In genomic region chr22:28821452-28821851, GRCh38 we compare ENCODE assay signal across 24 cellular contexts. TPM values are rescaled to one million over a fixed set of nuclear protein-coding genes. Genes with fewer than 3 reads are reported as not detected.
DNase-seq lines count a peak whose midpoint lies in the region; ATAC-seq and TF ChIP-seq lines count a peak whose summit lies in the region.
"Had no signal": no experiment of that assay in that cellular context is flagged by ENCODE, and none has a peak within 500 bp of the region (broad histone marks: within the 10 kb centered on the region; RNA-seq: fewer than 3 reads in every experiment).

No MANE protein-coding gene starts in this region.

- peak overlapping the region; percentile 79 to 99 (median 91); a peak in 21 of 22 replicates for H3K4me2 ChIP-seq in BLaER1 treated with 17β-estradiol and CSF1 and Interleukin-3, amounts not matched to agents 10 nM and 100 nM
- peak overlapping the region; percentile 47 for H3K4me2 ChIP-seq in parathyroid adenoma (ENCODE audit: low read length)

- POLR2A ChIA-PET in CD4-positive, alpha-beta T cell (lab: Charles Lee): interaction anchor here (1.5 to 2.9 kb wide), 3 partner anchors 10 to 22 kb away, joined by 4 to 42 read pairs (median 37); partner anchors contain the start of gene XBP1

- no peak overlapping the region for H3K4me3 Mint-ChIP-seq in CD4-positive, alpha-beta T cell
- H3K4me3 Mint-ChIP-seq in activated T-helper 1 cell treated with anti-CD3 and anti-CD28 coated beads, Interleukin-12 subunit alpha, Interleukin-12 subunit beta, Interleukin-2, Interleukin-4 antibody, amounts not matched to agents 30 ng/mL and 10 ng/mL and 1 ng/mL, durations not matched to agents 14 hours and 24 hours and 36 hours: no peak overlapping the region
- H3K4me3 Mint-ChIP-seq: activated T-cell treated with anti-CD3 and anti-CD28 coated beads, Interleukin-2, amount 50 U/mL, for 4 hours; nephron progenitor cell had no signal

- no peak overlapping the region for H3K4me3 ChIP-seq in BLaER1 treated with 17β-estradiol and CSF1 and Interleukin-3, amounts not matched to agents 10 nM and 100 nM
- no peak overlapping the region for H3K4me3 ChIP-seq in parathyroid adenoma (ENCODE audit: low read depth, low read length)
- H3K4me3 ChIP-seq: ascending aorta, Peyer's patch, SJCRH30, tibial artery had no signal

- H3K27ac Mint-ChIP-seq in CD4-positive, alpha-beta T cell: peak overlapping the region; percentile 24
- H3K27ac Mint-ChIP-seq in activated T-helper 1 cell treated with anti-CD3 and anti-CD28 coated beads, Interleukin-12 subunit alpha, Interleukin-12 subunit beta, Interleukin-2, Interleukin-4 antibody, amounts not matched to agents 30 ng/mL and 10 ng/mL and 1 ng/mL, durations not matched to agents 14 hours and 24 hours and 36 hours: peak overlapping the region; percentile 90
- H3K27ac Mint-ChIP-seq: nephron progenitor cell had no signal

- H3K36me3 ChIP-seq in BLaER1 treated with 17β-estradiol and CSF1 and Interleukin-3, amounts not matched to agents 10 nM and 100 nM: peaks cover 0 to 11% (median 0%) of the 10 kb centered on the region in 11 experiments; a peak in 2 of 22 replicates
- H3K36me3 ChIP-seq in parathyroid adenoma (ENCODE audit: control insufficient read depth, insufficient read depth, low read length): no peaks in the 10 kb centered on the region
- H3K36me3 ChIP-seq: Peyer's patch, SJCRH30 had no signal

- H3K9me3 ChIP-seq in BLaER1 treated with 17β-estradiol and CSF1 and Interleukin-3, amounts not matched to agents 10 nM and 100 nM (replicated peaks in 1 of 11): peaks cover 0 to 5% (median 1%) of the 10 kb centered on the region in 11 experiments; a peak in 6 of 22 replicates
- no peaks in the 10 kb centered on the region for H3K9me3 ChIP-seq in CD4-positive, alpha-beta T cell (ENCODE audit: control insufficient read depth, low read length)
- H3K9me3 ChIP-seq in parathyroid adenoma (ENCODE audit: control insufficient read depth, low read length): no peaks in the 10 kb centered on the region
- H3K9me3 ChIP-seq: ascending aorta, Peyer's patch, SJCRH30, tibial artery had no signal

- H3K79me2 ChIP-seq in parathyroid adenoma: no peaks in the 10 kb centered on the region

- intact Hi-C loops in CD4-positive, alpha-beta T cell (cut with DNase I, micrococcal nuclease): no loop called here
- intact Hi-C loops in activated T-helper 1 cell treated with anti-CD3 and anti-CD28 coated beads, Interleukin-12 subunit alpha, Interleukin-12 subunit beta, Interleukin-2, Interleukin-4 antibody, amounts not matched to agents 30 ng/mL and 10 ng/mL and 1 ng/mL, durations not matched to agents 14 hours and 24 hours and 36 hours (cut with micrococcal nuclease): no loop called here

- TF ChIP-seq CTCF in CD4-positive, alpha-beta T cell (IDR thresholded peaks at IDR 0.05): no peak
- TF ChIP-seq CTCF in parathyroid adenoma (IDR thresholded peaks at IDR 0.05): no peak

- H3K36me3 Mint-ChIP-seq in CD4-positive, alpha-beta T cell (ENCODE audit: low read depth): no peaks in the 10 kb centered on the region
- peaks cover 27% of the 10 kb centered on the region for H3K36me3 Mint-ChIP-seq in activated T-helper 1 cell treated with anti-CD3 and anti-CD28 coated beads, Interleukin-12 subunit alpha, Interleukin-12 subunit beta, Interleukin-2, Interleukin-4 antibody, amounts not matched to agents 30 ng/mL and 10 ng/mL and 1 ng/mL, durations not matched to agents 14 hours and 24 hours and 36 hours (ENCODE audit: low read depth)

- no peaks in the 10 kb centered on the region for H4K20me1 ChIP-seq in BLaER1 treated with 17β-estradiol and CSF1 and Interleukin-3, amounts not matched to agents 10 nM and 100 nM

- H3K27me3 ChIP-seq in BLaER1 treated with 17β-estradiol and CSF1 and Interleukin-3, amounts not matched to agents 10 nM and 100 nM: no peaks in the 10 kb centered on the region
- no peaks in the 10 kb centered on the region for H3K27me3 ChIP-seq in CD4-positive, alpha-beta T cell (ENCODE audit: control insufficient read depth, insufficient read depth, low read length)
- no peaks in the 10 kb centered on the region for H3K27me3 ChIP-seq in parathyroid adenoma (ENCODE audit: control insufficient read depth, insufficient read depth, low read length)
- H3K27me3 ChIP-seq: ascending aorta, Peyer's patch, SJCRH30, tibial artery had no signal

- peaks cover 73 to 80% (median 75%) of the 10 kb centered on the region in 10 experiments for H3K4me1 ChIP-seq in BLaER1 treated with 17β-estradiol and CSF1 and Interleukin-3, amounts not matched to agents 10 nM and 100 nM
- peaks cover 31% of the 10 kb centered on the region for H3K4me1 ChIP-seq in parathyroid adenoma

- H2AFZ ChIP-seq in parathyroid adenoma: no peak overlapping the region

- ATAC-seq in CD4-positive, alpha-beta T cell (ENCODE audit: poor library complexity): no peak
- no peak for ATAC-seq in HG03442 (IDR thresholded peaks at IDR 0.05; ENCODE audit: unreplicated experiment)
- ATAC-seq: activated T-cell treated with anti-CD3 and anti-CD28 coated beads, Interleukin-2, amount 50 U/mL, for 4 hours; HCT116 had no signal

- no peaks in the 10 kb centered on the region for H3K9me3 Mint-ChIP-seq in CD4-positive, alpha-beta T cell
- no peaks in the 10 kb centered on the region for H3K9me3 Mint-ChIP-seq in activated T-helper 1 cell treated with anti-CD3 and anti-CD28 coated beads, Interleukin-12 subunit alpha, Interleukin-12 subunit beta, Interleukin-2, Interleukin-4 antibody, amounts not matched to agents 30 ng/mL and 10 ng/mL and 1 ng/mL, durations not matched to agents 14 hours and 24 hours and 36 hours
- H3K9me3 Mint-ChIP-seq: activated T-cell treated with anti-CD3 and anti-CD28 coated beads, Interleukin-2, amount 50 U/mL, for 4 hours; nephron progenitor cell had no signal

- no peaks in the 10 kb centered on the region for H3K27me3 Mint-ChIP-seq in CD4-positive, alpha-beta T cell
- H3K27me3 Mint-ChIP-seq in activated T-helper 1 cell treated with anti-CD3 and anti-CD28 coated beads, Interleukin-12 subunit alpha, Interleukin-12 subunit beta, Interleukin-2, Interleukin-4 antibody, amounts not matched to agents 30 ng/mL and 10 ng/mL and 1 ng/mL, durations not matched to agents 14 hours and 24 hours and 36 hours (ENCODE audit: insufficient read depth): no peaks in the 10 kb centered on the region

- no peak for DNase-seq in CD4-positive, alpha-beta T cell
- DNase-seq in activated T-helper 1 cell treated with anti-CD3 and anti-CD28 coated beads, Interleukin-12 subunit alpha, Interleukin-12 subunit beta, Interleukin-2, Interleukin-4 antibody, amounts not matched to agents 30 ng/mL and 10 ng/mL and 1 ng/mL, durations not matched to agents 14 hours and 24 hours and 36 hours (ENCODE audit: low spot score): no peak
- no peak for DNase-seq in NCI-H2081 (lab: John Stamatoyannopoulos, UW)
- no peak for DNase-seq in NOMO-1 (lab: John Stamatoyannopoulos, UW; ENCODE audit: unreplicated experiment in 2 of 2)
- DNase-seq in NCI-H82 treated with DMSO at 0.1 percent for 48 hours (lab: John Stamatoyannopoulos, UW; ENCODE audit: unreplicated experiment): no peak
- DNase-seq: activated CD8-positive, alpha-beta memory T cell treated with anti-CD3 and anti-CD28 coated beads for 24 hours; activated naive CD4-positive, alpha-beta T cell treated with anti-CD3 and anti-CD28 coated beads, Interleukin-2, amount 50 U/mL, for 16 hours; activated T-cell treated with anti-CD3 and anti-CD28 coated beads, Interleukin-2, amount 50 U/mL, for 4 hours; cerebellar nuclear complex; KG1; NCI-H2029; nephron progenitor cell; NK-92 treated with Interleukin-12 subunit alpha and Interleukin-12 subunit beta, amount 100 ng/mL, for 24 hours; Peyer's patch; posterior cingulate gyrus; SJCRH30; stimulated activated CD4-positive, alpha-beta T cell treated with anti-CD3 and anti-CD28 coated beads, Interleukin-1b, Interleukin-23, amount 100 ng/mL, for 48 hours; stimulated activated naive CD4-positive, alpha-beta T cell; tibial artery had no signal

- peak overlapping the region in 8 of 11 experiments; percentile 5 to 99 (median 69); a peak in 9 of 22 replicates for H3K27ac ChIP-seq in BLaER1 treated with 17β-estradiol and CSF1 and Interleukin-3, amounts not matched to agents 10 nM and 100 nM
- no peak overlapping the region for H3K27ac ChIP-seq in CD4-positive, alpha-beta T cell (ENCODE audit: low read depth, low read length)
- peak overlapping the region; percentile 98 for H3K27ac ChIP-seq in parathyroid adenoma
- H3K27ac ChIP-seq: ascending aorta, SJCRH30, tibial artery had no signal

- peaks cover 50% of the 10 kb centered on the region for H3K4me1 Mint-ChIP-seq in CD4-positive, alpha-beta T cell (ENCODE audit: low read depth)
- H3K4me1 Mint-ChIP-seq in activated T-helper 1 cell treated with anti-CD3 and anti-CD28 coated beads, Interleukin-12 subunit alpha, Interleukin-12 subunit beta, Interleukin-2, Interleukin-4 antibody, amounts not matched to agents 30 ng/mL and 10 ng/mL and 1 ng/mL, durations not matched to agents 14 hours and 24 hours and 36 hours (ENCODE audit: low read depth): peaks cover 67% of the 10 kb centered on the region

- CTCF ChIA-PET in CD4-positive, alpha-beta T cell (lab: Charles Lee): interaction anchor here (0.7 to 1.5 kb wide), 2 partner anchors 21 to 26 kb away, joined by 3 to 4 read pairs; partner anchors contain the start of gene XBP1

- no peak overlapping the region; a peak in 1 of 22 replicates for H3K9ac ChIP-seq in BLaER1 treated with 17β-estradiol and CSF1 and Interleukin-3, amounts not matched to agents 10 nM and 100 nM
- no peak overlapping the region for H3K9ac ChIP-seq in parathyroid adenoma

RNA-seq across cellular contexts. Expression of gene XBP1, which starts 21.1 kb away (rescaled TPM):
- 100 to 1,000 TPM; 180 to 190 TPM for total RNA-seq in CD4-positive, alpha-beta T cell
- total RNA-seq in activated T-helper 1 cell treated with anti-CD3 and anti-CD28 coated beads, Interleukin-12 subunit alpha, Interleukin-12 subunit beta, Interleukin-2, Interleukin-4 antibody, amounts not matched to agents 30 ng/mL and 10 ng/mL and 1 ng/mL, durations not matched to agents 14 hours and 24 hours and 36 hours: 177 and 181 TPM in 2 replicates

RNA-seq across cellular contexts. Expression of gene CCDC117, which starts 49.0 kb away (rescaled TPM):
- 10 to 100 TPM; 14.2 to 16.1 TPM for total RNA-seq in CD4-positive, alpha-beta T cell
- total RNA-seq in activated T-helper 1 cell treated with anti-CD3 and anti-CD28 coated beads, Interleukin-12 subunit alpha, Interleukin-12 subunit beta, Interleukin-2, Interleukin-4 antibody, amounts not matched to agents 30 ng/mL and 10 ng/mL and 1 ng/mL, durations not matched to agents 14 hours and 24 hours and 36 hours: 46.4 and 52.8 TPM in 2 replicates
